Comparison of ENCODE assay signal across 8 cellular contexts in the genomic region with DNA sequence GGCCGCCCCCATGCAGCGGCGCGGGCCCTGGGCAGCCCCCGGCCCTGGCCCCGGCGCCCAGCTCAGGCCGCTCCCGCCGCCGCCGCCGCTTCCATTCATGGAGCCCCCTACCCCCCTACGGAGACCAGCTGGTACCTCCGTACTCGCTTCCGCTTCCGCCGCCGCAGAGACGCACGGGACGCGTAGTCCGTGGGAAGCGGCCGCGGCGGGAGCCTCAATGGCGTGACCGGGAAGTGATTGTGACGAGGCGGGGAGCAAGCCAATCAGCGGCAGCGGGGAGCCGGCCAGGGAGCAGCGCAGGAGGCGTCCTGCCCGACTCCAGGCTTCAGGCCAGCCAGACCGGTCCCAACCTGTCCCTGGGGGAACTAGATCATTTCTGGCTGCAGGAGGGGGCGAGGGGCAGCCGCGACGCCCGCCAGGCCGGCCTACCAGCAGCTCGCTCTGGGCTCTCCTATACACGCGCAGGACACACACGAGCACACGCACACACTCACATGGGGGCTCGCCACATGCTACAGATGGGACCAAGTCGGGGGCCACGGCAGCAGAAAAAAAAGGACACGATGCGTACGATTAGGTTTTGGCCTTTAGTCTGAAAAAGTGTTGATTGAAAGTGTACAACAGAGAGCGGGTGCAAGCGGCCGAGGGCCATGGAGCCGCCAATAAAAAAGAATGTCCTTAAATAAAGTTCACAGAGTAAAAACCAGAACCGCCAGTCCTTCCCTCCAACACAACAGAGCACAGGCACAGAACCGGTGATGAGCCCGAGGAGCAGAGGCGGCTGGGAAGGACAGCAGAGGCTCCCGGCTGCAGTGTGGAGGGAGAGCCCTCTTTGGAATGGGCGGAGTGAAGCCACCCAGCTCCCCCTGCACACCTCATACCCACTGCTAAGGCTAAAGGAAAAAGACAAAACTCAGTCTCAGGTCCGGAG. TPM values are rescaled to one million over a fixed set of nuclear protein-coding genes. Genes with fewer than 3 reads are reported as not detected.
A peak's percentile ranks its signal among the peaks of the same experiment; 100 is the strongest.
DNase-seq lines count a peak whose midpoint lies in the region.

A gene with protein sequence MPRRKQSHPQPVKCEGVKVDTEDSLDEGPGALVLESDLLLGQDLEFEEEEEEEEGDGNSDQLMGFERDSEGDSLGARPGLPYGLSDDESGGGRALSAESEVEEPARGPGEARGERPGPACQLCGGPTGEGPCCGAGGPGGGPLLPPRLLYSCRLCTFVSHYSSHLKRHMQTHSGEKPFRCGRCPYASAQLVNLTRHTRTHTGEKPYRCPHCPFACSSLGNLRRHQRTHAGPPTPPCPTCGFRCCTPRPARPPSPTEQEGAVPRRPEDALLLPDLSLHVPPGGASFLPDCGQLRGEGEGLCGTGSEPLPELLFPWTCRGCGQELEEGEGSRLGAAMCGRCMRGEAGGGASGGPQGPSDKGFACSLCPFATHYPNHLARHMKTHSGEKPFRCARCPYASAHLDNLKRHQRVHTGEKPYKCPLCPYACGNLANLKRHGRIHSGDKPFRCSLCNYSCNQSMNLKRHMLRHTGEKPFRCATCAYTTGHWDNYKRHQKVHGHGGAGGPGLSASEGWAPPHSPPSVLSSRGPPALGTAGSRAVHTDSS (minus strand): TSS at position 109 of the 931 bp plus-strand sequence. CDS start 208 bp downstream, outside the sequence.

- no peaks in the 10 kb centered on the region for H3K27me3 ChIP-seq in HAP-1 (ENCODE audit: low read depth)

- peak; percentile 91 for DNase-seq in ELR (ENCODE audit: low read depth)
- DNase-seq in HAP-1 (ENCODE audit: low spot score in 2 of 2) = peak; percentile 89 to 96
- DNase-seq in NAMALWA (ENCODE audit: low spot score) = peak; percentile 76
- peak; percentile 93 for DNase-seq in SK-N-DZ (ENCODE audit: low spot score)
- DNase-seq in activated naive CD4-positive, alpha-beta T cell treated with anti-CD3 and anti-CD28 coated beads, Interleukin-2, amount 50 U/mL, for 16 hours = peak; percentile 85
- DNase-seq in germinal center (ENCODE audit: low spot score) = peak; percentile 86
- DNase-seq in occipital lobe (lab: John Stamatoyannopoulos, UW) = peak; percentile 94

- peak within 1 kb of the TSS; percentile 58 for H3K27ac ChIP-seq in temporal lobe (ENCODE audit: low read depth, low read length)

- peak within 1 kb of the TSS; percentile 48 for H3K4me3 ChIP-seq in HAP-1

- H3K9me3 ChIP-seq in HAP-1 = no peaks in the 10 kb centered on the region

- in situ Hi-C loops in HAP-1 (cut with MboI; ENCODE audit: low sequenced_read_pairs) = no loop called here

- H3K36me3 ChIP-seq in HAP-1 (replicated peaks) = peaks cover 78% of the 10 kb centered on the region

- peaks cover 15% of the 10 kb centered on the region for H3K4me1 ChIP-seq in HAP-1

RNA-seq across cellular contexts. Expression of the gene that starts here (rescaled TPM):
- polyA plus RNA-seq in SK-N-DZ (2014; cell fraction: cytosol; rRNA removed) = 2.5 and 10.9 TPM in 2 replicates
- 11.3 and 12.7 TPM in 2 replicates for polyA plus RNA-seq in SK-N-DZ (2014; cell fraction: nucleus; rRNA removed)
- 12.0 TPM for total RNA-seq in occipital lobe
- 9.1 TPM for total RNA-seq in temporal lobe

Comparison
In these comparisons a context has a peak if more than half of its experiments do, and no peak if none do; other contexts are left out.
1. Peak in every context shown above with its lines: DNase-seq, H3K4me3 ChIP-seq and H3K27ac ChIP-seq.